In the genomic region with DNA sequence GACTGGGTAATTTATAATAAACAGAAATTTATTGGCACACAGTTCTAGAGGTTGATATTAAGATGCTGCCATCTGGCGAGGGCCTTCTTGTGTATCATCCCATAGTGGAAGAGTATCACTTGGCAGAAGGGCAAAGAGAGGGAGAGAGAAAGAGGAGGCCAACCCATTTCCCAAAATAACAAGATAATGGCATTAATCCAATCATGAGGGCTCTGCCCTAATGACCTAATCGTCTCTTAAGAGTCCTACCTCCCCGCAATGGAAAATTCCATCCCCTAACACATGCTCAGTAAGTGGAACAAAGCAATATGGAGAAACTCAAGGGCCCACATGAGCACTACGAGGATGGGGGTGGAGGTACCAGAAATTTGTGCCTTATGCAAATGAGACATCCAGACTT, we compare ENCODE assay signal across 20 cellular contexts.
"Had no signal": no experiment of that assay in that cellular context is flagged by ENCODE, and none has a peak within 500 bp of the region (broad histone marks: within the 10 kb centered on the region; RNA-seq: fewer than 3 reads in every experiment).

No MANE protein-coding gene starts in this region.

- H3K9me3 Mint-ChIP-seq: activated CD4-positive, alpha-beta memory T cell treated with anti-CD3 and anti-CD28 coated beads for 36 hours; activated naive CD8-positive, alpha-beta T cell treated with anti-CD3 and anti-CD28 coated beads for 36 hours; activated T-helper 1 cell treated with anti-CD3 and anti-CD28 coated beads, Interleukin-12 subunit alpha, Interleukin-12 subunit beta, Interleukin-2, Interleukin-4 antibody, amounts not matched to agents 30 ng/mL and 10 ng/mL and 1 ng/mL, durations not matched to agents 14 hours and 24 hours and 36 hours; nephron progenitor cell had no signal

- H3K9me3 ChIP-seq: esophagus squamous epithelium, tibial artery had no signal

- H3K4me1 ChIP-seq: tibial artery had no signal

- DNase-seq: activated CD4-positive, alpha-beta memory T cell treated with anti-CD3 and anti-CD28 coated beads for 36 hours; activated CD4-positive, alpha-beta T cell treated with anti-CD3 and anti-CD28 coated beads for 36 hours; activated naive CD8-positive, alpha-beta T cell treated with anti-CD3 and anti-CD28 coated beads for 36 hours; activated T-cell treated with anti-CD3 and anti-CD28 coated beads for 4 hours; amniotic stem cell; dermis blood vessel endothelial cell; effector memory CD4-positive, alpha-beta T cell; esophagus squamous epithelium; foreskin fibroblast; hypothalamus; islet precursor cell; left colon; midbrain; nephron progenitor cell; nucleus accumbens; retina; stimulated activated CD4-positive, alpha-beta T cell treated with anti-CD3 and anti-CD28 coated beads, Interleukin-2, amount 100 ng/mL, for 24 hours; stimulated activated naive CD4-positive, alpha-beta T cell treated with Interleukin-2 at 50 U/mL for 16 hours; tibial artery had no signal

- H3K27me3 ChIP-seq: esophagus squamous epithelium had no signal

- H3K4me1 Mint-ChIP-seq: activated CD4-positive, alpha-beta T cell treated with anti-CD3 and anti-CD28 coated beads for 36 hours had no signal

- H3K27me3 Mint-ChIP-seq: activated CD4-positive, alpha-beta memory T cell treated with anti-CD3 and anti-CD28 coated beads for 36 hours; activated CD4-positive, alpha-beta T cell treated with anti-CD3 and anti-CD28 coated beads for 36 hours; activated naive CD8-positive, alpha-beta T cell treated with anti-CD3 and anti-CD28 coated beads for 36 hours had no signal

- H3K36me3 ChIP-seq: esophagus squamous epithelium, tibial artery had no signal

- H3K4me3 ChIP-seq: esophagus squamous epithelium, tibial artery had no signal

- ATAC-seq: activated CD4-positive, alpha-beta T cell treated with anti-CD3 and anti-CD28 coated beads for 36 hours; left colon had no signal

- H3K27ac ChIP-seq: esophagus squamous epithelium, tibial artery had no signal

- H3K36me3 Mint-ChIP-seq: activated CD4-positive, alpha-beta memory T cell treated with anti-CD3 and anti-CD28 coated beads for 36 hours; activated naive CD8-positive, alpha-beta T cell treated with anti-CD3 and anti-CD28 coated beads for 36 hours had no signal

- H3K27ac Mint-ChIP-seq: activated CD4-positive, alpha-beta memory T cell treated with anti-CD3 and anti-CD28 coated beads for 36 hours; activated CD4-positive, alpha-beta T cell treated with anti-CD3 and anti-CD28 coated beads for 36 hours; activated naive CD8-positive, alpha-beta T cell treated with anti-CD3 and anti-CD28 coated beads for 36 hours; activated T-helper 1 cell treated with anti-CD3 and anti-CD28 coated beads, Interleukin-12 subunit alpha, Interleukin-12 subunit beta, Interleukin-2, Interleukin-4 antibody, amounts not matched to agents 30 ng/mL and 10 ng/mL and 1 ng/mL, durations not matched to agents 14 hours and 24 hours and 36 hours; nephron progenitor cell had no signal

- H3K4me3 Mint-ChIP-seq: activated CD4-positive, alpha-beta memory T cell treated with anti-CD3 and anti-CD28 coated beads for 36 hours; activated CD4-positive, alpha-beta T cell treated with anti-CD3 and anti-CD28 coated beads for 36 hours; activated naive CD8-positive, alpha-beta T cell treated with anti-CD3 and anti-CD28 coated beads for 36 hours; activated T-helper 1 cell treated with anti-CD3 and anti-CD28 coated beads, Interleukin-12 subunit alpha, Interleukin-12 subunit beta, Interleukin-2, Interleukin-4 antibody, amounts not matched to agents 30 ng/mL and 10 ng/mL and 1 ng/mL, durations not matched to agents 14 hours and 24 hours and 36 hours; nephron progenitor cell had no signal
